8 cellular contexts compared by ENCODE assay signal in genomic region chr5:41869739-41870620, GRCh38. TPM values are rescaled to one million over a fixed set of nuclear protein-coding genes. Genes with fewer than 3 reads are reported as not detected.
A peak's percentile ranks its signal among the peaks of the same experiment; 100 is the strongest.
DNase-seq lines count a peak whose midpoint lies in the region; ATAC-seq, FAIRE-seq and TF ChIP-seq lines count a peak whose summit lies in the region.

OXCT1 (minus strand) TSS chr5:41870425; CDS start chr5:41870358, 67 bp downstream.

- H3K9me3 ChIP-seq in right atrium auricular region (no peaks in the 10 kb centered on the region), psoas muscle (no peaks in the 10 kb centered on the region)

- peak within 1 kb of the TSS; percentile 93 to 95 for H3K27ac Mint-ChIP-seq in T-cell

- no peaks in the 10 kb centered on the region for H3K36me3 ChIP-seq in right atrium auricular region
- no peaks in the 10 kb centered on the region for H3K36me3 ChIP-seq in psoas muscle (ENCODE audit: insufficient read depth in 1 of 2, low read depth in 1 of 2)

- no peaks in the 10 kb centered on the region for H3K27me3 Mint-ChIP-seq in T-cell

- in situ Hi-C loops in GM13976 (cut with MboI; ENCODE audit: low sequenced_read_pairs, unreplicated experiment), result loop anchor here (25.0 kb wide), 1 partner anchor 892 kb away; the partner anchor contains the start of gene CCDC152

- H3K9me3 Mint-ChIP-seq in T-cell, result no peaks in the 10 kb centered on the region

- H3K4me3 Mint-ChIP-seq in T-cell, result peak within 1 kb of the TSS; percentile 88 to 91 (median 91)

- H3K27me3 ChIP-seq in right atrium auricular region (no peaks in the 10 kb centered on the region), psoas muscle (ENCODE audit: insufficient read depth in 3 of 3, low read length in 2 of 3) (no peaks in the 10 kb centered on the region)

- no peak for FAIRE-seq in urothelium cell line (lab: Jason Lieb, UNC)

- TF ChIP-seq CTCF in GM13976 (IDR thresholded peaks at IDR 0.05; ENCODE audit: borderline replicate concordance, control extremely low read depth, extremely low read depth, insufficient read depth, missing control alignments), result no peak
- no peak for TF ChIP-seq CTCF in right atrium auricular region (IDR thresholded peaks at IDR 0.05)
- no peak for TF ChIP-seq CTCF in psoas muscle (IDR thresholded peaks at IDR 0.05)

- 0% methylated on average over 78 to 81 of the region's 81 CpGs for WGBS in psoas muscle, 3 donors

- CTCF ChIA-PET in T-cell (lab: Charles Lee), result interaction anchor here in 1 of 2 donors (1.0 to 1.8 kb wide), 4 partner anchors 14 to 55 kb away, joined by 4 to 11 read pairs (median 6); partner anchors contain the start of genes FBXO4 and RIMOC1

- H3K4me1 Mint-ChIP-seq in T-cell, result peaks cover 53 to 57% (median 55%) of the 10 kb centered on the region in 3 donors

- POLR2A ChIA-PET in T-cell (lab: Charles Lee), result interaction anchor here (0.6 to 1.6 kb wide), 7 partner anchors 13 to 59 kb away, joined by 3 to 6 read pairs (median 4); partner anchors contain the start of genes FBXO4 (in 1 of the 2) and RIMOC1 (in 1 of the 2)

- H3K4me3 ChIP-seq in right atrium auricular region (peak within 1 kb of the TSS; percentile 71 to 73), psoas muscle (peak within 1 kb of the TSS; percentile 85)

- H3K36me3 Mint-ChIP-seq in T-cell, result no peaks in the 10 kb centered on the region

- H3K4me1 ChIP-seq in right atrium auricular region (peaks cover 0 to 27% of the 10 kb centered on the region in 2 donors), psoas muscle (peaks cover 5% of the 10 kb centered on the region)

- peak; percentile 95 for DNase-seq in GM13976 (ENCODE audit: low spot score)
- peak; percentile 40 for DNase-seq in NCI-H1417 treated with DMSO at 0.1 percent for 48 hours (lab: John Stamatoyannopoulos, UW)
- DNase-seq in T-cell, result peak; percentile 81 to 98 (median 95)
- DNase-seq in amniotic epithelial cell (ENCODE audit: low read depth), result peak; percentile 77
- DNase-seq in right atrium auricular region (ENCODE audit: low spot score), result peak; percentile 82
- DNase-seq in psoas muscle, result peak; percentile 80 to 89
- peak; percentile 91 for DNase-seq in urothelium cell line (ENCODE audit: low spot score)

- H3K27ac ChIP-seq in right atrium auricular region (peak within 1 kb of the TSS; percentile 92 to 96), psoas muscle (peak within 1 kb of the TSS; percentile 78)

- intact Hi-C loops in psoas muscle (cut with DNase I), result loop anchor here in 1 of 2 donors (5.0 kb wide), 1 partner anchor 32 kb away; the partner anchor contains the start of gene RIMOC1

- peak; percentile 95 for ATAC-seq in HG02798 (IDR thresholded peaks at IDR 0.05; ENCODE audit: poor library complexity, unreplicated experiment)
- ATAC-seq in T-cell (replicated peaks in 1 of 4), result peak; percentile 93 to 96 (median 94)
- peak; percentile 72 to 90 (median 84) for ATAC-seq in psoas muscle

RNA-seq across cellular contexts. Expression of gene OXCT1, which starts in this region (rescaled TPM):
- total RNA-seq in T-cell, result 10 to 100 TPM; 24.7 to 26.5 (median 26.0) TPM
- total RNA-seq in right atrium auricular region, result 100 to 1,000 TPM in 1 of 2 donors, 10 to 100 TPM in 1; 32.8 to 161 TPM
- 10 to 100 TPM; 10.7 to 22.1 (median 20.5) TPM for total RNA-seq in psoas muscle
- polyA plus RNA-seq in psoas muscle, result 1 to 10 TPM; 5.5 to 7.1 (median 5.9) TPM

Comparison
In these comparisons a context has a peak if more than half of its experiments do, and no peak if none do; other contexts are left out.
1. Peak in every context shown above with its lines: DNase-seq, ATAC-seq, H3K4me3 ChIP-seq and H3K27ac ChIP-seq.
2. DNase-seq: peak in every context shown above with its lines; median percentile 95 in GM13976; 95 in T-cell; 91 in urothelium cell line; 84 in psoas muscle; 82 in right atrium auricular region; 77 in amniotic epithelial cell; 40 in NCI-H1417 treated with DMSO at 0.1 percent for 48 hours.